In the genomic region with DNA sequence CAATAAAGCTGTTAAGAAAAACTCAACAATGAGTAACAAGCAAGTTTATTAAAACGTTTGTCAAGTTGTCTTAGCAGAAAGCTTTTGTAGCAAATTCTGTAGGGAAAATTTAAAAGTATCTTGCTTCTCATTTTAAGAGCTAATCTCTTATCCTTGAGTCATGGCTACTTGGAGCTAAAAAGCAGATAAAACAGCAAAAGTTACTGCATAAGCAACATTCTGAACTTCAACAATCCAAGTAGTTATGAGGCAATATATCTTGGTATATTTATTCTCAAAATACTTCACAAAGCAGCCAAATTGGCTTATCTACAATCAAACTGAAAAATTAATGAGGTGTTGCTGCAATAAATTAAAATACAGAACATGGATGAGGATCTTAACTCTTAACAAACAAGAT, we compare ENCODE assay signal across 23 cellular contexts.
"Had no signal": no experiment of that assay in that cellular context is flagged by ENCODE, and none has a peak within 500 bp of the region (broad histone marks: within the 10 kb centered on the region; RNA-seq: fewer than 3 reads in every experiment).

No MANE protein-coding gene starts in this region.

- H3K4me1 Mint-ChIP-seq: activated CD4-positive, alpha-beta memory T cell treated with anti-CD3 and anti-CD28 coated beads, Interleukin-2, amount 10 ng/mL, durations not matched to agents 7 days and 5 days; activated CD4-positive, alpha-beta T cell treated with anti-CD3 and anti-CD28 coated beads for 36 hours; activated T-helper 17 cell treated with anti-CD3 and anti-CD28 coated beads, Interleukin-2, amount 50 U/mL, for 72 hours had no signal

- H3K4me3 Mint-ChIP-seq: activated CD4-positive, alpha-beta memory T cell treated with anti-CD3 and anti-CD28 coated beads, Interleukin-2, amount 10 ng/mL, durations not matched to agents 7 days and 5 days; activated CD4-positive, alpha-beta T cell treated with anti-CD3 and anti-CD28 coated beads for 36 hours; activated naive CD4-positive, alpha-beta T cell treated with anti-CD3 and anti-CD28 coated beads for 36 hours; activated naive CD8-positive, alpha-beta T cell; activated T-helper 17 cell treated with anti-CD3 and anti-CD28 coated beads, Interleukin-2, amount 50 U/mL, for 72 hours had no signal

- H3K4me2 ChIP-seq: KMS-11, PC-9 had no signal

- H3K9ac ChIP-seq: KMS-11 had no signal

- H3K4me3 ChIP-seq: PC-9, SK-N-MC had no signal

- H2AFZ ChIP-seq: PC-9 had no signal

- H3K36me3 Mint-ChIP-seq: activated naive CD8-positive, alpha-beta T cell had no signal

- H3K27ac Mint-ChIP-seq: activated CD4-positive, alpha-beta memory T cell treated with anti-CD3 and anti-CD28 coated beads, Interleukin-2, amount 10 ng/mL, durations not matched to agents 7 days and 5 days; activated CD4-positive, alpha-beta T cell treated with anti-CD3 and anti-CD28 coated beads for 36 hours; activated naive CD4-positive, alpha-beta T cell treated with anti-CD3 and anti-CD28 coated beads for 36 hours; activated naive CD8-positive, alpha-beta T cell; activated T-helper 17 cell treated with anti-CD3 and anti-CD28 coated beads, Interleukin-2, amount 50 U/mL, for 72 hours had no signal

- ATAC-seq: activated CD4-positive, alpha-beta T cell treated with anti-CD3 and anti-CD28 coated beads for 36 hours; activated T-helper 17 cell treated with anti-CD3 and anti-CD28 coated beads, Interleukin-2, amount 50 U/mL, for 72 hours had no signal

- H3K9me3 Mint-ChIP-seq: activated CD4-positive, alpha-beta memory T cell treated with anti-CD3 and anti-CD28 coated beads, Interleukin-2, amount 10 ng/mL, durations not matched to agents 7 days and 5 days; activated naive CD4-positive, alpha-beta T cell treated with anti-CD3 and anti-CD28 coated beads for 36 hours; activated T-helper 17 cell treated with anti-CD3 and anti-CD28 coated beads, Interleukin-2, amount 50 U/mL, for 72 hours had no signal

- H3K27ac ChIP-seq: KMS-11, PC-9, VCaP had no signal

- DNase-seq: activated CD4-positive, alpha-beta memory T cell treated with anti-CD3 and anti-CD28 coated beads, Interleukin-2, amount 10 ng/mL, durations not matched to agents 7 days and 5 days; activated CD4-positive, alpha-beta T cell treated with anti-CD3 and anti-CD28 coated beads for 36 hours; activated CD4-positive, alpha-beta T cell treated with anti-CD3 and anti-CD28 coated beads, Interleukin-2, amount 50 U/mL, for 1 hour; activated CD4-positive, CD25-positive, alpha-beta regulatory T cell; activated gamma-delta T cell; activated naive CD4-positive, alpha-beta T cell treated with anti-CD3 and anti-CD28 coated beads for 36 hours; activated T-cell treated with anti-CD3 and anti-CD28 coated beads for 4 hours; activated T-cell treated with anti-CD3 and anti-CD28 coated beads, Interleukin-2, amount 50 U/mL, for 48 hours; anterior cingulate cortex; NCI-H1092; NCI-H1417; NCI-H1930; NCI-H2171; NCI-H345; NCI-H510A; NCI-H69; PC-9; T-helper 1 cell had no signal
